Comparison of ENCODE assay signal across 18 cellular contexts in the genomic region with DNA sequence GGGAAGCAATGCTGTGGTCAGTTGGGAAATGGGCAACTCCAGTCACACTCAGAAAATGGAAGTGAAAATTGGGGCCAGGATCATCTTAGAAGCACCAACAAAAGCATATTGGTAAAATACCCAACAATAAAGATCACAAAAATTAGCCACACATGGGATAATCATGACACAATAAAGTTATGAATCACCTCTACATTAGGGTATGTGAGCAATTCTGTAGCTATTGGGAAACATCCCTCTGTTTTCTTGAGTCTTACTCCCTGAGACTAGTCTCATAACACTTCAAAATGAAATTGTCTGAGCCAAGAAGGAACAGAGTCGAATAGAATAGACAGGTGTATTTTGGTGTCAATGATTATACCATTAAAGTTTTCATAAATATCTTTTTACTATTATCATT.
DNase-seq lines count a peak whose midpoint lies in the region; ATAC-seq and TF ChIP-seq lines count a peak whose summit lies in the region.
"Had no signal": no experiment of that assay in that cellular context is flagged by ENCODE, and none has a peak within 500 bp of the region (broad histone marks: within the 10 kb centered on the region; RNA-seq: fewer than 3 reads in every experiment).

No MANE protein-coding gene starts in this region.

- no peak overlapping the region for H3K27ac ChIP-seq in foreskin keratinocyte
- H3K27ac ChIP-seq in smooth muscle cell (ENCODE audit: low read depth) = no peak overlapping the region
- H3K27ac ChIP-seq: BLaER1, KMS-11 had no signal

- no peak overlapping the region for H2AFZ ChIP-seq in smooth muscle cell (ENCODE audit: low read depth)
- H2AFZ ChIP-seq: GM23338 had no signal

- TF ChIP-seq CTCF in foreskin keratinocyte (conservative IDR thresholded peaks at IDR 0.05) (no peak), smooth muscle cell (IDR thresholded peaks at IDR 0.05; ENCODE audit: borderline replicate concordance, insufficient read depth, poor library complexity, severe bottlenecking) (no peak)

- H3K9ac ChIP-seq in smooth muscle cell (ENCODE audit: low read depth) = no peak overlapping the region
- H3K9ac ChIP-seq: BLaER1, KMS-11 had no signal

- ATAC-seq in foreskin keratinocyte = no peak
- ATAC-seq in GM18909 (IDR thresholded peaks at IDR 0.05; ENCODE audit: poor library complexity, unreplicated experiment) = no peak
- no peak for ATAC-seq in GM18868 (IDR thresholded peaks at IDR 0.05; ENCODE audit: unreplicated experiment)
- ATAC-seq: GM23338, HepG2 had no signal

- no peaks in the 10 kb centered on the region for H4K20me1 ChIP-seq in smooth muscle cell (ENCODE audit: low read depth)
- H4K20me1 ChIP-seq: BLaER1 had no signal

- no peaks in the 10 kb centered on the region for H3F3A ChIP-seq in smooth muscle cell (ENCODE audit: low read depth)

- no peaks in the 10 kb centered on the region for H3K36me3 ChIP-seq in smooth muscle cell (ENCODE audit: low read depth)
- H3K36me3 ChIP-seq: BLaER1 had no signal

- 85% methylated on average over 1 of the region's 1 CpG for WGBS in smooth muscle cell (ENCODE audit: low lambda C conversion rate)

- no peak overlapping the region for H3K4me3 ChIP-seq in smooth muscle cell
- H3K4me3 ChIP-seq: BLaER1, GM23338 had no signal

- peak; percentile 51 for DNase-seq in AG20443 (ENCODE audit: low spot score)
- peak; percentile 39 for DNase-seq in HCEC 1CT
- peak; percentile 7 for DNase-seq in amniotic epithelial cell (ENCODE audit: low read depth)
- DNase-seq in foreskin keratinocyte = peak; percentile 1 to 17
- DNase-seq in smooth muscle cell (lab: John Stamatoyannopoulos, UW; ENCODE audit: unreplicated experiment) = no peak
- DNase-seq: ACHN; CD8-positive, alpha-beta memory T cell; MM.1S; NCI-H1436; NCI-H2029 treated with DMSO at 0.1 percent for 48 hours; NCI-H524; OCI-M1 had no signal

- H3K4me1 ChIP-seq in foreskin keratinocyte (no peaks in the 10 kb centered on the region), smooth muscle cell (ENCODE audit: low read depth) (no peaks in the 10 kb centered on the region)
- H3K4me1 ChIP-seq: BLaER1 had no signal

- no peaks in the 10 kb centered on the region for H3K9me3 ChIP-seq in smooth muscle cell (replicated peaks; ENCODE audit: low read depth)
- H3K9me3 ChIP-seq: BLaER1 had no signal

- H3K4me2 ChIP-seq in smooth muscle cell = no peak overlapping the region
- H3K4me2 ChIP-seq: BLaER1, GM23338, KMS-11 had no signal

- no peaks in the 10 kb centered on the region for H3K79me2 ChIP-seq in smooth muscle cell (ENCODE audit: low read depth)

- H3K27me3 ChIP-seq in foreskin keratinocyte (no peaks in the 10 kb centered on the region), smooth muscle cell (ENCODE audit: low read depth) (no peaks in the 10 kb centered on the region)
- H3K27me3 ChIP-seq: BLaER1 had no signal
